18 cellular contexts compared by ENCODE assay signal in the genomic region with DNA sequence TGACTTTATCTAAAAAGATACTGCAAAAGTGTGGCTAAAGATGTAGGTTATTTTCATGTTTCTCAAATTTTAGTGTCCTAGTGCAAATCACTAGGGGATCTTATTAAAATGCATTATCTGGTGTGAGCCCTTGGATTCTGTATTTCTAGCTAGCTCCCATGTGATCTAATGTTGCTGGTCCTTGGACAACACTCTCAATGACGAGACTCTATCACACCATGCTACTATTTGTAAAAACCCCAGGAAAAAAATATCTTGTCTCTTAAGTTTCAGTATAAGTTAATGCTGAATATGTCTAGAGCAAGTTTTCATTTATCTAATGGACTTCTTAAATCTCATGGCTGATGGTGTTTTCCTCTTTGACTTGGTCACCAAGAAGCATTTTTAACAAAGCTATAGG.
"Had no signal": no experiment of that assay in that cellular context is flagged by ENCODE, and none has a peak within 500 bp of the region (broad histone marks: within the 10 kb centered on the region; RNA-seq: fewer than 3 reads in every experiment).

No MANE protein-coding gene starts in this region.

- H3K27me3 Mint-ChIP-seq: activated CD4-positive, alpha-beta memory T cell treated with anti-CD3 and anti-CD28 coated beads, Interleukin-2, amount 10 ng/mL, durations not matched to agents 7 days and 5 days; activated CD4-positive, alpha-beta T cell treated with anti-CD3 and anti-CD28 coated beads for 36 hours; activated T-cell treated with anti-CD3 and anti-CD28 coated beads, Interleukin-2, amount 50 U/mL, for 24 hours; stimulated activated naive CD8-positive, alpha-beta T cell treated with anti-CD3 and anti-CD28 coated beads, Interleukin-15, Interleukin-2, amounts not matched to agents 100 ng/mL and 50 ng/mL, for 24 hours had no signal

- H3K27me3 ChIP-seq: body of pancreas, SJSA1, testis, upper lobe of left lung had no signal

- ATAC-seq: activated CD4-positive, alpha-beta T cell treated with anti-CD3 and anti-CD28 coated beads for 36 hours; activated naive CD4-positive, alpha-beta T cell treated with anti-CD3 and anti-CD28 coated beads, Interleukin-2, amount 50 U/mL, for 72 hours; body of pancreas; left lobe of liver; WTC11 had no signal

- DNase-seq: activated CD4-positive, alpha-beta memory T cell treated with anti-CD3 and anti-CD28 coated beads, Interleukin-2, amount 10 ng/mL, durations not matched to agents 7 days and 5 days; activated CD4-positive, alpha-beta T cell treated with anti-CD3 and anti-CD28 coated beads for 36 hours; activated effector memory CD4-positive, alpha-beta T cell treated with anti-CD3 and anti-CD28 coated beads, Interleukin-2, amount 50 U/mL, for 16 hours; activated T-cell treated with anti-CD3 and anti-CD28 coated beads, Interleukin-2, amount 50 U/mL, for 24 hours; body of pancreas; foreskin melanocyte; kidney; occipital lobe; retina; testis; upper lobe of left lung had no signal

- H3K27ac ChIP-seq: body of pancreas, SJSA1, testis, upper lobe of left lung had no signal

- H3K4me3 Mint-ChIP-seq: activated CD4-positive, alpha-beta memory T cell treated with anti-CD3 and anti-CD28 coated beads, Interleukin-2, amount 10 ng/mL, durations not matched to agents 7 days and 5 days; mesothelial cell of epicardium; WTC11 had no signal

- H3K36me3 Mint-ChIP-seq: mesothelial cell of epicardium, WTC11 had no signal

- H3K9me3 Mint-ChIP-seq: activated CD4-positive, alpha-beta memory T cell treated with anti-CD3 and anti-CD28 coated beads, Interleukin-2, amount 10 ng/mL, durations not matched to agents 7 days and 5 days; activated T-cell treated with anti-CD3 and anti-CD28 coated beads, Interleukin-2, amount 50 U/mL, for 24 hours; mesothelial cell of epicardium; stimulated activated naive CD8-positive, alpha-beta T cell treated with anti-CD3 and anti-CD28 coated beads, Interleukin-15, Interleukin-2, amounts not matched to agents 100 ng/mL and 50 ng/mL, for 24 hours; T-helper 2 cell treated with Interferon-gamma antibody and Interleukin-4, amounts not matched to agents 5 μg/mL and 100 μg/mL, for 36 hours; WTC11 had no signal

- H3K27ac Mint-ChIP-seq: activated CD4-positive, alpha-beta memory T cell treated with anti-CD3 and anti-CD28 coated beads, Interleukin-2, amount 10 ng/mL, durations not matched to agents 7 days and 5 days; mesothelial cell of epicardium; T-helper 2 cell treated with Interferon-gamma antibody and Interleukin-4, amounts not matched to agents 5 μg/mL and 100 μg/mL, for 36 hours; WTC11 had no signal
